Comparison of ENCODE assay signal across 1 cellular context in genomic region chr2:69041214-69041613, GRCh38.
TF ChIP-seq lines count a peak whose summit lies in the region.

No MANE protein-coding gene starts in this region.

TF ChIP-seq in HepG2, 621 proteins besides CTCF, POLR2A, EP300 and RAD21 (continued from another document):
- no peak for TF ChIP-seq ZNF781 (CRISPR knock-in tag; IDR thresholded peaks at IDR 0.05; ENCODE audit: borderline replicate concordance, not compliant biosample characterization)
- TF ChIP-seq ZNF281 (CRISPR knock-in tag; IDR thresholded peaks at IDR 0.05; ENCODE audit: borderline replicate concordance) = no peak
- TF ChIP-seq FLYWCH1 (CRISPR knock-in tag; IDR thresholded peaks at IDR 0.05) = no peak
- no peak for TF ChIP-seq AKNA (CRISPR knock-in tag; IDR thresholded peaks at IDR 0.05; ENCODE audit: borderline replicate concordance)
- no peak for TF ChIP-seq U2AF1 (optimal IDR thresholded peaks at IDR 0.05; ENCODE audit: low read depth, low read length)
- TF ChIP-seq KLF15 (CRISPR knock-in tag; IDR thresholded peaks at IDR 0.05; ENCODE audit: borderline replicate concordance) = no peak
- no peak for TF ChIP-seq RARG (CRISPR knock-in tag; IDR thresholded peaks at IDR 0.05; ENCODE audit: low read depth)
- TF ChIP-seq ZNF550 (CRISPR knock-in tag; IDR thresholded peaks at IDR 0.05; ENCODE audit: borderline replicate concordance) = no peak
- no peak for TF ChIP-seq HNRNPL (IDR thresholded peaks at IDR 0.05; ENCODE audit: low read depth, low read length)
- no peak for TF ChIP-seq ZNF850 (CRISPR knock-in tag; conservative IDR thresholded peaks at IDR 0.05)
- no peak for TF ChIP-seq NRL (CRISPR knock-in tag; IDR thresholded peaks at IDR 0.05; ENCODE audit: borderline replicate concordance)
